Comparison of ENCODE assay signal across 12 cellular contexts in the genomic region with DNA sequence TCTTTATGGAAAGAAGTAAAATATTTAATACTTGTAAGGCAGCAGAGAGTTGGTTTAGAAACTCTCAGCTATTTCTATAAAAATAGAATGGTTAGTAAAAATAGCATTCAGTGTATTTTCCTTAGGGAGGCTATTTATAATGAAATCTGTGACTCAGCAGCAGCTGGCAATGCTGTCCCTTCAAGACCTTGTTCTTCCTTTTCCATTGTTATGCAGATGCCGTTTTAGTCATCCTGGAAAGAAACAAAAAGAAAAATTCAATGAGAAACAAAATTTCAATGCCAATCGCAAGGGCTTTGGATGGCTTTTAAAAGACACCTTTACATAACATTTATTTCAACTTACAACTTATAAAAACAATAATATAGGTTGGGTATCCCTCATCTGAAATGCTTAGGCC. TPM values are rescaled to one million over a fixed set of nuclear protein-coding genes. Genes with fewer than 3 reads are reported as not detected.
A peak's percentile ranks its signal among the peaks of the same experiment; 100 is the strongest.
DNase-seq lines count a peak whose midpoint lies in the region; ATAC-seq and TF ChIP-seq lines count a peak whose summit lies in the region.
"Had no signal": no experiment of that assay in that cellular context is flagged by ENCODE, and none has a peak within 500 bp of the region (broad histone marks: within the 10 kb centered on the region; RNA-seq: fewer than 3 reads in every experiment).

No MANE protein-coding gene starts in this region.

- H3K79me2 ChIP-seq in PC-3 (ENCODE audit: low read length): no peaks in the 10 kb centered on the region

- H3K9me2 ChIP-seq in PC-3 (replicated peaks; ENCODE audit: low read length): no peaks in the 10 kb centered on the region

- H3K36me3 Mint-ChIP-seq in HFFc6 (ENCODE audit: low read depth): no peaks in the 10 kb centered on the region

- H2AFZ ChIP-seq in PC-3 (ENCODE audit: low read length): no peak overlapping the region

- H3F3A ChIP-seq in PC-3 (ENCODE audit: low read length, unreplicated experiment): no peaks in the 10 kb centered on the region

- peak overlapping the region; percentile 2; the same call in 1 of the 2 replicates for H3K27ac Mint-ChIP-seq in HFFc6

- no peak overlapping the region for H3K4me3 ChIP-seq in cardiac fibroblast (replicated peaks in 1 of 2; ENCODE audit: low read depth in 2 of 2, low read length in 2 of 2)
- peak overlapping the region; percentile 36 for H3K4me3 ChIP-seq in left ventricle myocardium inferior
- H3K4me3 ChIP-seq in skeletal muscle satellite cell (ENCODE audit: low read length): no peak overlapping the region
- no peak overlapping the region for H3K4me3 ChIP-seq in PC-3 (ENCODE audit: low read length)
- H3K4me3 ChIP-seq: K562, mucosa of descending colon had no signal

- intact Hi-C loops in left ventricle myocardium inferior (cut with micrococcal nuclease): no loop called here
- intact Hi-C loops in PC-3 (cut with micrococcal nuclease): no loop called here

- BruUV-seq in PC-3 (replicated peaks; lab: Mats Ljungman, UMichigan): no TSS peak

- peaks cover 56% of the 10 kb centered on the region for H3K36me3 ChIP-seq in left ventricle myocardium inferior
- H3K36me3 ChIP-seq in skeletal muscle satellite cell (ENCODE audit: insufficient read depth, low read length): peaks cover 7% of the 10 kb centered on the region
- H3K36me3 ChIP-seq in PC-3 (ENCODE audit: low read depth, low read length): no peaks in the 10 kb centered on the region

- H3K4me1 ChIP-seq in left ventricle myocardium inferior (peaks cover 96% of the 10 kb centered on the region), skeletal muscle satellite cell (ENCODE audit: control insufficient read depth, insufficient read depth, low read length) (peaks cover 22% of the 10 kb centered on the region), PC-3 (ENCODE audit: insufficient read depth, low read length) (no peaks in the 10 kb centered on the region)

- DNase-seq in HFFc6 (peak; percentile 48), cardiac fibroblast (ENCODE audit: low read depth in 2 of 2) (peak; percentile 60 to 84), left ventricle myocardium inferior (no peak), PC-3 (no peak), NOMO-1 (lab: John Stamatoyannopoulos, UW; ENCODE audit: unreplicated experiment in 2 of 2) (no peak)
- DNase-seq: COR-L47, mucosa of descending colon, NCI-H510A had no signal

- H3K4me3 Mint-ChIP-seq in HFFc6: no peak overlapping the region

- no peaks in the 10 kb centered on the region; the same call in 1 of the 2 replicates for H3K27me3 Mint-ChIP-seq in HFFc6 (ENCODE audit: insufficient read depth)

- peaks cover 22% of the 10 kb centered on the region for H3K4me1 Mint-ChIP-seq in HFFc6 (ENCODE audit: low read depth)

- H3K9me3 ChIP-seq in left ventricle myocardium inferior (replicated peaks) (no peaks in the 10 kb centered on the region), skeletal muscle satellite cell (replicated peaks; ENCODE audit: low read length) (no peaks in the 10 kb centered on the region), PC-3 (ENCODE audit: low read length) (no peaks in the 10 kb centered on the region)
- H3K9me3 ChIP-seq: mucosa of descending colon had no signal

- ATAC-seq in PC-3: no peak
- ATAC-seq in HG02678 (IDR thresholded peaks at IDR 0.05; ENCODE audit: unreplicated experiment): no peak
- no peak for ATAC-seq in GM21390 (IDR thresholded peaks at IDR 0.05; ENCODE audit: unreplicated experiment)
- ATAC-seq: K562, mucosa of descending colon had no signal

- CTCF ChIA-PET in PC-3 (lab: Charles Lee): no interaction called here

- POLR2A ChIA-PET in PC-3 (lab: Charles Lee; ENCODE audit: unreplicated experiment): no interaction called here

- H3K27me3 ChIP-seq in left ventricle myocardium inferior (ENCODE audit: low read depth) (no peaks in the 10 kb centered on the region), skeletal muscle satellite cell (ENCODE audit: control insufficient read depth, insufficient read depth, low read length) (no peaks in the 10 kb centered on the region), PC-3 (ENCODE audit: low read length) (no peaks in the 10 kb centered on the region)

- no peaks in the 10 kb centered on the region for H4K20me1 ChIP-seq in PC-3 (ENCODE audit: low read length)

- H3K4me2 ChIP-seq in skeletal muscle satellite cell (ENCODE audit: low read length) (no peak overlapping the region), PC-3 (ENCODE audit: low read length) (no peak overlapping the region)

- no peaks in the 10 kb centered on the region for H3K9me3 Mint-ChIP-seq in HFFc6

- TF ChIP-seq CTCF in HFFc6 (IDR thresholded peaks at IDR 0.05): no peak
- no peak for TF ChIP-seq CTCF in cardiac fibroblast (IDR thresholded peaks at IDR 0.05; ENCODE audit: low read depth, low read length)
- TF ChIP-seq CTCF in left ventricle myocardium inferior (IDR thresholded peaks at IDR 0.05; ENCODE audit: borderline replicate concordance): no peak
- no peak for TF ChIP-seq CTCF in PC-3 (conservative IDR thresholded peaks at IDR 0.05; ENCODE audit: low read depth, low read length)

- H3K27ac ChIP-seq in left ventricle myocardium inferior (replicated peaks): peak overlapping the region; percentile 83
- H3K27ac ChIP-seq in PC-3 (ENCODE audit: low read length): no peak overlapping the region

- H3K9ac ChIP-seq in skeletal muscle satellite cell (ENCODE audit: low read depth, low read length) (peak overlapping the region; percentile 22), PC-3 (ENCODE audit: low read length) (no peak overlapping the region)

RNA-seq across cellular contexts. Expression of a gene that starts 17.5 kb away (rescaled TPM):
- total RNA-seq in HFFc6 (2021; fragmentation: NEBNext Ultra II Directional; extraction: Animal tissue kit (Norgen Biotek cat#: 25700)): 10 to 100 TPM; 21.7 to 24.5 (median 22.9) TPM
- total RNA-seq in left ventricle myocardium inferior: 531 TPM
- total RNA-seq in skeletal muscle satellite cell (2012; rRNA removed): 27.1 and 33.2 TPM in 2 replicates
- total RNA-seq in PC-3 (2014; rRNA removed): 10.0 and 26.7 TPM in 2 replicates

RNA-seq across cellular contexts. Expression of a gene that starts 22.9 kb away (rescaled TPM):
- total RNA-seq in HFFc6 (2021; fragmentation: NEBNext Ultra II Directional; extraction: Animal tissue kit (Norgen Biotek cat#: 25700)): 10 to 100 TPM; 44.8 to 56.5 (median 47.3) TPM
- total RNA-seq in left ventricle myocardium inferior (19.3 TPM), PC-3 (2014; rRNA removed) (28.0 and 32.1 TPM in 2 replicates)
- 36.2 and 44.1 TPM in 2 replicates for total RNA-seq in skeletal muscle satellite cell (2012; rRNA removed)

RNA-seq across cellular contexts. Expression of a gene that starts 57.0 kb away (rescaled TPM):
- total RNA-seq in HFFc6 (2021; fragmentation: NEBNext Ultra II Directional; extraction: Animal tissue kit (Norgen Biotek cat#: 25700)): not detected
- total RNA-seq in left ventricle myocardium inferior (not detected), PC-3 (2014; rRNA removed) (not detected in 2 replicates)
- not detected in 2 replicates for total RNA-seq in skeletal muscle satellite cell (2012; rRNA removed)
- total RNA-seq: K562 had no signal

Comparison
In these comparisons a context has a peak if more than half of its experiments do, and no peak if none do; other contexts are left out.
1. DNase-seq: peak in HFFc6 (single experiment) and cardiac fibroblast (2 of 2); none in left ventricle myocardium inferior (single experiment), PC-3 (single experiment) and NOMO-1 (0 of 2).
2. RNA of a gene that starts 17.5 kb away (total RNA-seq): 531 TPM in left ventricle myocardium inferior (single experiment); 10.0 to 26.7 TPM in PC-3 and 21.7 to 24.5 TPM in HFFc6; every median in the first group is over 10 times any median in the second.